In the genomic region with DNA sequence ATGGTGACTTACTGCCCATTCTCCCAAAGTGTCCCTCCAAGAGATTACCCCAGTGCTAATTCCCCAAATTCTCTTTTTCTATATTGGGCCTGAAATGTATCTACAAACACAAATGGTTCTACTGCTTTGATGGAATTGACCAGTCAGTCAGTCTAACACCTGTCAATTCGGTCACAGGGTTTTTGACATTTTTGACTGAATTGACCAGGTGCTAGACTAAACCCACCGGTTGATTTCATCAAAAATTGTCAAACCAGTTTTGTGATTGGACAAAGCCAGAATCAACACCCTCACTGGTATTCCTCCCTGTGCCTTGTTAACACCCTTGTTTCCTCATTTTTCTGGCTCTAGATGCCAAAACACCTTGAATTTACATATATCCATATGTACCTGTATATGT, we compare ENCODE assay signal across 20 cellular contexts.
"Had no signal": no experiment of that assay in that cellular context is flagged by ENCODE, and none has a peak within 500 bp of the region (broad histone marks: within the 10 kb centered on the region; RNA-seq: fewer than 3 reads in every experiment).

No MANE protein-coding gene starts in this region.

- DNase-seq: activated CD4-positive, alpha-beta T cell treated with anti-CD3 and anti-CD28 coated beads, Interleukin-2, amount 10 ng/mL, durations not matched to agents 24 days and 14 days; activated CD4-positive, alpha-beta T cell treated with anti-CD3 and anti-CD28 coated beads, Interleukin-2, amount 50 U/mL, for 4 hours; activated CD8-positive, alpha-beta T cell treated with anti-CD3 and anti-CD28 coated beads, Interleukin-2, amount 10 ng/mL, durations not matched to agents 7 days and 5 days; activated gamma-delta T cell treated with Interleukin-2 at 50 U/mL for 16 hours; activated naive CD4-positive, alpha-beta T cell treated with anti-CD3 and anti-CD28 coated beads for 36 hours; activated T-cell treated with anti-CD3 and anti-CD28 coated beads, Interleukin-2, amount 50 U/mL, for 4 hours; adrenal gland; body of pancreas; NCI-H1105; NCI-H1417 treated with DMSO at 0.1 percent for 48 hours; NCI-H1694; NCI-H2029; NCI-H345; NCI-H524 treated with DMSO at 0.1 percent for 48 hours; NK-92 treated with Interleukin-12 subunit alpha and Interleukin-12 subunit beta, amount 100 ng/mL, for 24 hours; Right ventricle myocardium superior had no signal

- H3K27ac ChIP-seq: adrenal gland, body of pancreas, breast epithelium, KMS-11, SK-N-MC had no signal

- H3K9me3 ChIP-seq: adrenal gland, body of pancreas, breast epithelium had no signal

- ATAC-seq: activated CD8-positive, alpha-beta T cell treated with anti-CD3 and anti-CD28 coated beads, Interleukin-2, amount 10 ng/mL, durations not matched to agents 7 days and 5 days; activated naive CD4-positive, alpha-beta T cell treated with anti-CD3 and anti-CD28 coated beads, Interleukin-2, amount 50 U/mL, for 72 hours; activated T-cell treated with anti-CD3 and anti-CD28 coated beads, Interleukin-2, amount 50 U/mL, for 4 hours; body of pancreas had no signal

- H3K9ac ChIP-seq: KMS-11 had no signal

- H3K4me2 ChIP-seq: KMS-11 had no signal

- H3K36me3 ChIP-seq: adrenal gland, breast epithelium had no signal

- H3K4me1 ChIP-seq: adrenal gland, body of pancreas, breast epithelium had no signal

- H3K4me3 ChIP-seq: adrenal gland, body of pancreas, breast epithelium, SK-N-MC had no signal

- H3K27me3 ChIP-seq: body of pancreas, breast epithelium had no signal
